ENCODE assay signal across 12 cellular contexts in the genomic region with DNA sequence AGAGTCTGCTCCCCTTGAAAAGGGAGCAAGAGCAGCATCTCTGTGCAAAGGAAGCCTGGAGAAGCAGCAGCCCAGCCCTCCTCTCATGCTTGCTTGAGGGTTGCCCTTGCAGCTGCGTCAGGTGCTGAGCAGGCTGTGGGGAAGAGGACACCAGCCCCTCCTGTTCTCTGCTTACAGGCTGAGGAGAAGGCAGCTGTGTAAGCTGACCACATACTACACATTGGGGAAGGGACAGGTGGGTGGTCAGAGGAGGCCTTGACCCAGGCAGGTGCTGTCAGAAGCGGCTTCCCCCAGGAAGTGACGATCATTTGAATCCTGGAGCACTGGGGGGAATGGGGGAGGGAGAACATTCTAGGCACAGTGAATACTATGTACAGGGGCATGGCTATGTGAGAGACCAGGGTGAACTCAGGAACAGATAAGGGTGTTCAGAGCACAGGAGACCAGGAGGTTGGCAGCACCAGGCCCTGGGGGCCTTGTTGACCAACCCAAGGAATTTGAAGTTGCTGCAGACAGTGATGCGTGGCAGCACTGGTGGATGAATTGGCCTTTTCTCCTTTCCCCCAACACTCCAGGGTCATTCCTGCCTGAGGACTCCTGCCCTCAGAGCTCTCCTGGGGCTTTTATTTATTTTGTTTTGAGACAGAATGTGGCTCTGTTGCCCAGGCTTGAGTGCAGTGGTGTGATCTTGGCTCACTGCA. TPM values are rescaled to one million over a fixed set of nuclear protein-coding genes. Genes with fewer than 3 reads are reported as not detected.
DNase-seq lines count a peak whose midpoint lies in the region; ATAC-seq and TF ChIP-seq lines count a peak whose summit lies in the region.
"Had no signal": no experiment of that assay in that cellular context is flagged by ENCODE, and none has a peak within 500 bp of the region (broad histone marks: within the 10 kb centered on the region; RNA-seq: fewer than 3 reads in every experiment).

No MANE protein-coding gene starts in this region.

- H2BK120ac ChIP-seq in trophoblast cell (ENCODE audit: insufficient read depth, low read length, poor library complexity) = no peak overlapping the region

- H3K18ac ChIP-seq in trophoblast cell (ENCODE audit: low read length) = no peak overlapping the region

- peak overlapping the region; percentile 56 for H3K9ac ChIP-seq in Loucy (ENCODE audit: low read depth, low read length, poor library complexity, severe bottlenecking)
- H3K9ac ChIP-seq in trophoblast cell (ENCODE audit: low read length) = no peak overlapping the region

- in situ Hi-C loops in SK-MEL-5 (cut with HindIII; ENCODE audit: low pct_unique_long_range_greater_than_20kb, low sequenced_read_pairs) = no loop called here

- peaks cover 50% of the 10 kb centered on the region for H3K4me1 ChIP-seq in Loucy (ENCODE audit: insufficient read depth, low read length, poor library complexity, severe bottlenecking)
- peaks cover 9 to 16% of the 10 kb centered on the region in 2 experiments for H3K4me1 ChIP-seq in trophoblast cell (ENCODE audit: control insufficient read depth in 1 of 2, insufficient read depth in 2 of 2, low read length in 2 of 2)

- H4K12ac ChIP-seq in trophoblast cell (ENCODE audit: low read depth, low read length) = no peak overlapping the region

- H3K4me3 ChIP-seq in Loucy (ENCODE audit: low read length, poor library complexity, severe bottlenecking) (no peak overlapping the region), trophoblast cell (ENCODE audit: low read depth, low read length) (no peak overlapping the region)
- H3K4me3 ChIP-seq: GM23338 had no signal

- no peak overlapping the region for H3K27ac ChIP-seq in trophoblast cell (ENCODE audit: low read depth, low read length)

- peaks cover 21% of the 10 kb centered on the region for H3K79me1 ChIP-seq in trophoblast cell (ENCODE audit: low read length)

- H4K20me1 ChIP-seq in Loucy (ENCODE audit: insufficient read depth, low read length, poor library complexity, severe bottlenecking) = peaks cover 20% of the 10 kb centered on the region

- H2AFZ ChIP-seq in Loucy (ENCODE audit: low read length) (no peak overlapping the region), trophoblast cell (ENCODE audit: insufficient read depth, low read length, poor library complexity) (no peak overlapping the region)
- H2AFZ ChIP-seq: GM23338 had no signal

- H3K9me3 ChIP-seq in Loucy (ENCODE audit: insufficient read depth, low read depth, low read length) (no peaks in the 10 kb centered on the region), trophoblast cell (ENCODE audit: insufficient read depth, low read depth, low read length) (no peaks in the 10 kb centered on the region)

- H4K91ac ChIP-seq in trophoblast cell (ENCODE audit: low read depth, low read length) = no peak overlapping the region

- no peak overlapping the region for H3K4ac ChIP-seq in trophoblast cell (ENCODE audit: low read depth, low read length)

- no peak for TF ChIP-seq CTCF in Loucy (conservative IDR thresholded peaks at IDR 0.05; ENCODE audit: low read length)

- H3K4me2 ChIP-seq in Loucy (ENCODE audit: low read depth, low read length, poor library complexity, severe bottlenecking) (peak overlapping the region; percentile 72), trophoblast cell (ENCODE audit: low read length) (no peak overlapping the region)
- H3K4me2 ChIP-seq: GM23338 had no signal

- peaks cover 5% of the 10 kb centered on the region for H3K27me3 ChIP-seq in Loucy (ENCODE audit: insufficient read depth, low read length, poor library complexity, severe bottlenecking)
- no peaks in the 10 kb centered on the region for H3K27me3 ChIP-seq in trophoblast cell (ENCODE audit: insufficient read depth, low read length)

- no peak overlapping the region for H2BK12ac ChIP-seq in trophoblast cell (ENCODE audit: low read length)

- no peak overlapping the region for H3K14ac ChIP-seq in trophoblast cell (ENCODE audit: low read length)

- no peak overlapping the region for H3K23ac ChIP-seq in trophoblast cell (ENCODE audit: low read length)

- peak overlapping the region; percentile 33 for H2AK5ac ChIP-seq in trophoblast cell (ENCODE audit: low read length)

- peaks cover 22% of the 10 kb centered on the region for H3K79me2 ChIP-seq in Loucy (ENCODE audit: insufficient read depth, low read length)
- peaks cover 18% of the 10 kb centered on the region for H3K79me2 ChIP-seq in trophoblast cell (ENCODE audit: control insufficient read depth, insufficient read depth, low read length, poor library complexity)

- WGBS in trophoblast cell (ENCODE audit: extremely low coverage, insufficient coverage, insufficient read length) = no CpG with 5 or more reads among the region's 4 CpGs

- no peaks in the 10 kb centered on the region for H3K9me2 ChIP-seq in Loucy (replicated peaks; ENCODE audit: low read depth, low read length)

- H4K8ac ChIP-seq in trophoblast cell (ENCODE audit: low read depth, low read length) = no peak overlapping the region

- no peak overlapping the region for H2BK5ac ChIP-seq in trophoblast cell (ENCODE audit: low read depth, low read length, poor library complexity)

- H3F3A ChIP-seq in Loucy (ENCODE audit: low read depth) = 0 out of 2 replicates have a peak, but pooled peaks cover 6% of the 10 kb centered on the region

- DNase-seq in DMS53 treated with DMSO at 0.1 percent for 48 hours (lab: John Stamatoyannopoulos, UW; ENCODE audit: unreplicated experiment) (peak; percentile 76), SK-MEL-5 (ENCODE audit: low read depth, low spot score) (peak; percentile 57), trophoblast cell (no peak), AG08395 (ENCODE audit: low spot score) (no peak), AML-193 (lab: John Stamatoyannopoulos, UW) (no peak)
- DNase-seq: GDM1, KBM-7, occipital lobe, substantia nigra had no signal

- ATAC-seq in HG03354 (IDR thresholded peaks at IDR 0.05; ENCODE audit: poor library complexity, severe bottlenecking, unreplicated experiment) = no peak
- ATAC-seq: GM23338 had no signal

- no peaks in the 10 kb centered on the region for H3K36me3 ChIP-seq in Loucy (ENCODE audit: insufficient read depth, low read length)
- H3K36me3 ChIP-seq in trophoblast cell (ENCODE audit: control insufficient read depth in 1 of 2, insufficient read depth in 2 of 2, low read length in 2 of 2) = no peaks in the 10 kb centered on the region

RNA-seq across cellular contexts. Expression of gene KLC1, which starts 2.7 kb away (rescaled TPM):
- total RNA-seq in SK-MEL-5 (2014; rRNA removed; shearing (Covaris generic)) = 128 and 136 TPM in 2 replicates
- 164 and 177 TPM in 2 replicates for polyA plus RNA-seq in SK-MEL-5 (2015; cell fraction: cytosol; rRNA removed)
- 199 and 212 TPM in 2 replicates for polyA plus RNA-seq in SK-MEL-5 (2015; cell fraction: nucleus; rRNA removed)
- polyA plus RNA-seq in trophoblast cell (2013) = 105 TPM in 2 replicates

Comparison
In these comparisons a context has a peak if more than half of its experiments do, and no peak if none do; other contexts are left out.
1. DNase-seq: peak in DMS53 treated with DMSO at 0.1 percent for 48 hours (single experiment) and SK-MEL-5 (single experiment); none in trophoblast cell (0 of 2), AG08395 (single experiment) and AML-193 (0 of 2).